ENCODE assay signal across 12 cellular contexts in genomic region chr16:77993111-77993571, GRCh38. TPM values are rescaled to one million over a fixed set of nuclear protein-coding genes. Genes with fewer than 3 reads are reported as not detected.
A peak's percentile ranks its signal among the peaks of the same experiment; 100 is the strongest.
DNase-seq lines count a peak whose midpoint lies in the region; ATAC-seq and TF ChIP-seq lines count a peak whose summit lies in the region.
"Had no signal": no experiment of that assay in that cellular context is flagged by ENCODE, and none has a peak within 500 bp of the region (broad histone marks: within the 10 kb centered on the region; RNA-seq: fewer than 3 reads in every experiment).

No MANE protein-coding gene starts in this region.

- peaks cover 3% of the 10 kb centered on the region for H3K27me3 Mint-ChIP-seq in activated CD4-positive, alpha-beta memory T cell treated with anti-CD3 and anti-CD28 coated beads, Interleukin-2, amount 10 ng/mL, durations not matched to agents 7 days and 5 days

- no peak overlapping the region for H3K9ac ChIP-seq in skeletal muscle tissue (ENCODE audit: low read depth in 1 of 3, low read length in 3 of 3)

- intact Hi-C loops in heart left ventricle (cut with DNase I) = no loop called here

- no peaks in the 10 kb centered on the region for H3K4me1 Mint-ChIP-seq in activated CD4-positive, alpha-beta memory T cell treated with anti-CD3 and anti-CD28 coated beads, Interleukin-2, amount 10 ng/mL, durations not matched to agents 7 days and 5 days
- H3K4me1 Mint-ChIP-seq: activated B cell treated with CpG ODN at 0.5 μM for 24 hours; stimulated activated naive B cell treated with anti-CD40 and anti-IgM and Interleukin-4, amounts not matched to agents 10 μg/mL and 1 μg/mL and 100 μg/mL, for 72 hours had no signal

- DNase-seq in SW480 (ENCODE audit: low spot score) (peak; percentile 31), heart left ventricle (no peak), activated gamma-delta T cell (lab: John Stamatoyannopoulos, UW) (no peak), NCI-H1930 (lab: John Stamatoyannopoulos, UW) (no peak), DMS79 (lab: John Stamatoyannopoulos, UW) (no peak)
- no peak for DNase-seq in activated CD4-positive, alpha-beta memory T cell treated with anti-CD3 and anti-CD28 coated beads, Interleukin-2, amount 10 ng/mL, durations not matched to agents 7 days and 5 days
- DNase-seq: activated B cell treated with CpG ODN at 0.5 μM for 24 hours; activated naive CD4-positive, alpha-beta T cell treated with anti-CD3 and anti-CD28 coated beads, Interleukin-2, amount 50 U/mL, for 16 hours; stimulated activated CD4-positive, alpha-beta T cell treated with anti-CD3 and anti-CD28 coated beads, Interleukin-12 subunit alpha, Interleukin-12 subunit beta, amount 100 ng/mL, for 4 hours; stimulated activated naive B cell treated with anti-CD40 and anti-IgM and Interleukin-4, amounts not matched to agents 10 μg/mL and 1 μg/mL and 100 μg/mL, for 72 hours had no signal

- no peaks in the 10 kb centered on the region for H3K36me3 Mint-ChIP-seq in activated CD4-positive, alpha-beta memory T cell treated with anti-CD3 and anti-CD28 coated beads, Interleukin-2, amount 10 ng/mL, durations not matched to agents 7 days and 5 days (ENCODE audit: low read depth)

- TF ChIP-seq POLR2A in heart left ventricle (IDR thresholded peaks at IDR 0.05) = no peak

- peak overlapping the region in 5 of 12 donors; percentile 42 to 72 (median 62) for H3K27ac ChIP-seq in heart left ventricle
- H3K27ac ChIP-seq in skeletal muscle tissue (ENCODE audit: low read depth, low read length) = peak overlapping the region; percentile 65

- H3K4me3 Mint-ChIP-seq in activated CD4-positive, alpha-beta memory T cell treated with anti-CD3 and anti-CD28 coated beads, Interleukin-2, amount 10 ng/mL, durations not matched to agents 7 days and 5 days = no peak overlapping the region
- H3K4me3 Mint-ChIP-seq: activated B cell treated with CpG ODN at 0.5 μM for 24 hours; stimulated activated naive B cell treated with anti-CD40 and anti-IgM and Interleukin-4, amounts not matched to agents 10 μg/mL and 1 μg/mL and 100 μg/mL, for 72 hours had no signal

- peaks cover 0 to 25% (median 4%) of the 10 kb centered on the region in 12 donors for H3K9me3 ChIP-seq in heart left ventricle
- no peaks in the 10 kb centered on the region for H3K9me3 ChIP-seq in skeletal muscle tissue (ENCODE audit: control insufficient read depth in 3 of 3, low read length in 3 of 3)

- H3K27me3 ChIP-seq in heart left ventricle (no peaks in the 10 kb centered on the region), skeletal muscle tissue (ENCODE audit: control insufficient read depth in 3 of 3, insufficient read depth in 3 of 3, low read length in 3 of 3) (peaks cover 0 to 2% (median 0%) of the 10 kb centered on the region in 3 donors)

- no peak overlapping the region for H3K27ac Mint-ChIP-seq in activated CD4-positive, alpha-beta memory T cell treated with anti-CD3 and anti-CD28 coated beads, Interleukin-2, amount 10 ng/mL, durations not matched to agents 7 days and 5 days
- H3K27ac Mint-ChIP-seq: activated B cell treated with CpG ODN at 0.5 μM for 24 hours; stimulated activated naive B cell treated with anti-CD40 and anti-IgM and Interleukin-4, amounts not matched to agents 10 μg/mL and 1 μg/mL and 100 μg/mL, for 72 hours had no signal

- H3K4me3 ChIP-seq in heart left ventricle = no peak overlapping the region
- H3K4me3 ChIP-seq in skeletal muscle tissue (ENCODE audit: low read length in 3 of 3) = no peak overlapping the region

- H3K36me3 ChIP-seq in heart left ventricle (no peaks in the 10 kb centered on the region), skeletal muscle tissue (ENCODE audit: control insufficient read depth in 3 of 3, insufficient read depth in 3 of 3, low read length in 3 of 3) (no peaks in the 10 kb centered on the region)

- no peak for TF ChIP-seq CTCF in heart left ventricle (IDR thresholded peaks at IDR 0.05)

- peaks cover 13% of the 10 kb centered on the region for H3K9me3 Mint-ChIP-seq in activated CD4-positive, alpha-beta memory T cell treated with anti-CD3 and anti-CD28 coated beads, Interleukin-2, amount 10 ng/mL, durations not matched to agents 7 days and 5 days

- ATAC-seq in GM18498 (IDR thresholded peaks at IDR 0.05; ENCODE audit: unreplicated experiment) = peak; percentile 58
- ATAC-seq in heart left ventricle = peak; percentile 69 to 76 (median 72)
- ATAC-seq: stimulated activated naive B cell treated with anti-CD40 and anti-IgM and Interleukin-4, amounts not matched to agents 10 μg/mL and 1 μg/mL and 100 μg/mL, for 72 hours had no signal

- 43 to 55% (median 49%) methylated on average over 3 of the region's 3 CpGs for WGBS in heart left ventricle, 4 donors

- CTCF ChIA-PET in activated CD4-positive, alpha-beta memory T cell treated with anti-CD3 and anti-CD28 coated beads, Interleukin-2, amount 10 ng/mL, durations not matched to agents 7 days and 5 days (lab: Charles Lee) = interaction anchor here (4.5 kb wide), 1 partner anchor 9 kb away, joined by 22 read pairs; no protein-coding TSS in a partner anchor

- POLR2A ChIA-PET in activated CD4-positive, alpha-beta memory T cell treated with anti-CD3 and anti-CD28 coated beads, Interleukin-2, amount 10 ng/mL, durations not matched to agents 7 days and 5 days (lab: Charles Lee) = no interaction called here

- H3K4me1 ChIP-seq in heart left ventricle (peaks cover 0 to 11% (median 0%) of the 10 kb centered on the region in 12 donors), skeletal muscle tissue (ENCODE audit: control insufficient read depth in 3 of 3, insufficient read depth in 3 of 3, low read length in 3 of 3) (no peaks in the 10 kb centered on the region)

RNA-seq across cellular contexts. Expression of gene CLEC3A, which starts 29.2 kb away (rescaled TPM):
- total RNA-seq in heart left ventricle (not detected), skeletal muscle tissue (not detected)
- polyA plus RNA-seq in heart left ventricle = not detected
- total RNA-seq in activated CD4-positive, alpha-beta memory T cell treated with anti-CD3 and anti-CD28 coated beads, Interleukin-2, amount 10 ng/mL, durations not matched to agents 7 days and 5 days = not detected
- total RNA-seq: activated B cell treated with CpG ODN at 0.5 μM for 24 hours had no signal
